In the genomic region with DNA sequence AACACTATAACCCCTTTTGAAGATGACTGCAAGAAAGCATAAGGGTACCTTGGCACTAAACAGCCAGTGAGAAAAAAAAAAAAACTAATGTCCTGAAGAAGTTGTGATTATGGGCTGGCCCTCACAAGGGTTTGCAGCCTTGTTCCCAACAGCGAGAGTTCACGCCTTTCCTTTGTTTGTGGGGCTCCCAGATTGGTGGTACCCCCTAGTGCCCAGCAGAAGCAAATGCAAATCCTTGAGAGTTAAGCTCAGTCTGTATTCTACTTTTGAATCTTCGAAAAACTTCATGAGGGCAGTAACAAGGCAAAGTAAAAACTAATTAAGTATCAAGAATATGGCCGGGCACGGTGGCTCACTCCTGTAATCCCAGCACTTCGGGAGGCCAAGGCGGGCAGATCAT, we compare ENCODE assay signal across 22 cellular contexts.
DNase-seq lines count a peak whose midpoint lies in the region; ATAC-seq and TF ChIP-seq lines count a peak whose summit lies in the region.
"Had no signal": no experiment of that assay in that cellular context is flagged by ENCODE, and none has a peak within 500 bp of the region (broad histone marks: within the 10 kb centered on the region; RNA-seq: fewer than 3 reads in every experiment).

No MANE protein-coding gene starts in this region.

- H3K4me3 ChIP-seq in mammary epithelial cell (replicated peaks in 1 of 3; ENCODE audit: insufficient read depth in 1 of 3, low read depth in 2 of 3, low read length in 3 of 3) (no peak overlapping the region), MM.1S (ENCODE audit: low read length) (no peak overlapping the region), body of pancreas (no peak overlapping the region)
- H3K4me3 ChIP-seq: lower lobe of right lung, transverse colon had no signal

- WGBS in mammary epithelial cell (ENCODE audit: low coverage, missing lambda C conversion rate), result 75% methylated on average over 7 of the region's 7 CpGs
- 70 to 78% methylated on average over 7 of the region's 7 CpGs for WGBS in body of pancreas, 2 donors

- BruUV-seq in MCF 10A (replicated peaks; lab: Mats Ljungman, UMichigan) (no TSS peak), mammary epithelial cell (replicated peaks; lab: Mats Ljungman, UMichigan) (no TSS peak)

- intact Hi-C loops in MCF 10A (cut with micrococcal nuclease) (no loop called here), mammary epithelial cell (cut with micrococcal nuclease) (no loop called here), body of pancreas (cut with DNase I) (no loop called here)

- POLR2A ChIA-PET in MCF 10A (lab: Yijun Ruan, JAX), result no interaction called here

- H3K27ac ChIP-seq in mammary epithelial cell (ENCODE audit: insufficient read depth, low read depth, low read length) (no peak overlapping the region), MM.1S (ENCODE audit: low read length) (no peak overlapping the region), body of pancreas (no peak overlapping the region)
- H3K27ac ChIP-seq: lower lobe of right lung, transverse colon had no signal

- ATAC-seq in body of pancreas (no peak), esophagus mucosa (no peak)
- ATAC-seq: lower lobe of right lung; naive thymus-derived CD8-positive, alpha-beta T cell had no signal

- dilution Hi-C loops in mammary epithelial cell (cut with HindIII; ENCODE audit: low sequenced_read_pairs), result no loop called here

- H3K4me2 ChIP-seq in mammary epithelial cell (ENCODE audit: insufficient read depth, low read depth, low read length) (no peak overlapping the region), MM.1S (ENCODE audit: low read depth, low read length) (no peak overlapping the region)

- H3K9me3 ChIP-seq in mammary epithelial cell (replicated peaks; ENCODE audit: insufficient read depth, low read length) (no peaks in the 10 kb centered on the region), MM.1S (replicated peaks; ENCODE audit: insufficient read depth, low read length) (no peaks in the 10 kb centered on the region), body of pancreas (no peaks in the 10 kb centered on the region)
- H3K9me3 ChIP-seq: lower lobe of right lung, transverse colon had no signal

- DNase-seq in MCF 10A (ENCODE audit: unreplicated experiment) (peak; percentile 5), mammary epithelial cell (no peak), MM.1S (no peak), body of pancreas (peak in 3 of 4 donors; percentile 12 to 40 (median 14)), putamen (ENCODE audit: low spot score) (no peak), NCI-H1436 treated with DMSO at 0.1 percent for 48 hours (lab: John Stamatoyannopoulos, UW) (no peak)
- no peak for DNase-seq in stimulated activated CD8-positive, alpha-beta memory T cell treated with anti-CD3 and anti-CD28 coated beads, Interleukin-4, amount 100 ng/mL, for 48 hours
- DNase-seq: 8988T; activated CD8-positive, alpha-beta memory T cell treated with anti-CD3 and anti-CD28 coated beads, Interleukin-2, amount 50 U/mL, for 4 hours; CD4-positive, alpha-beta T cell; erythroblast; immature natural killer cell; IMR-90; lower lobe of right lung; naive thymus-derived CD8-positive, alpha-beta T cell; NCI-H82; stimulated activated CD4-positive, alpha-beta T cell treated with anti-CD3 and anti-CD28 coated beads, Interleukin-12 subunit alpha, Interleukin-12 subunit beta, amount 100 ng/mL, for 4 hours; stimulated activated naive CD4-positive, alpha-beta T cell treated with Interleukin-2 at 50 U/mL for 16 hours; transverse colon had no signal

- H3K27me3 ChIP-seq in mammary epithelial cell (ENCODE audit: insufficient read depth, low read length) (no peaks in the 10 kb centered on the region), MM.1S (replicated peaks; ENCODE audit: insufficient read depth, low read length) (no peaks in the 10 kb centered on the region), body of pancreas (no peaks in the 10 kb centered on the region)
- H3K27me3 ChIP-seq: transverse colon had no signal

- TF ChIP-seq POLR2A in body of pancreas (IDR thresholded peaks at IDR 0.05), result no peak

- H4K20me1 ChIP-seq in mammary epithelial cell (ENCODE audit: insufficient read depth, low read length) (no peaks in the 10 kb centered on the region), MM.1S (ENCODE audit: insufficient read depth, low read length) (no peaks in the 10 kb centered on the region)

- no peaks in the 10 kb centered on the region for H3K9me2 ChIP-seq in MM.1S (replicated peaks; ENCODE audit: insufficient read depth, low read length)

- no peak overlapping the region for H3K27ac Mint-ChIP-seq in MCF 10A (ENCODE audit: low read depth, unreplicated experiment)
- H3K27ac Mint-ChIP-seq: CD4-positive, alpha-beta T cell; dendritic cell treated with granulocyte-macrophage colony-stimulating factor and Interleukin-4, amounts not matched to agents 40 ng/mL and 50 ng/mL, for 4 days; immature natural killer cell; naive thymus-derived CD8-positive, alpha-beta T cell; progenitor cell of endocrine pancreas had no signal

- peaks cover 35% of the 10 kb centered on the region for H3K27me3 Mint-ChIP-seq in MCF 10A (ENCODE audit: insufficient read depth, unreplicated experiment)
- H3K27me3 Mint-ChIP-seq: CD4-positive, alpha-beta T cell; dendritic cell treated with granulocyte-macrophage colony-stimulating factor and Interleukin-4, amounts not matched to agents 40 ng/mL and 50 ng/mL, for 4 days; naive thymus-derived CD8-positive, alpha-beta T cell; progenitor cell of endocrine pancreas had no signal

- no peaks in the 10 kb centered on the region for H3K4me1 ChIP-seq in mammary epithelial cell (ENCODE audit: insufficient read depth, low read length)
- H3K4me1 ChIP-seq in MM.1S (ENCODE audit: low read length), result no peaks in the 10 kb centered on the region
- H3K4me1 ChIP-seq in body of pancreas, result no peaks in the 10 kb centered on the region
- H3K4me1 ChIP-seq: lower lobe of right lung, transverse colon had no signal

- TF ChIP-seq CTCF in MCF 10A (IDR thresholded peaks at IDR 0.05; ENCODE audit: unreplicated experiment) (no peak), mammary epithelial cell (conservative IDR thresholded peaks at IDR 0.05 in 1 of 2, IDR thresholded peaks at IDR 0.05 in 1 of 2; ENCODE audit: extremely low read depth in 1 of 2, insufficient read depth in 1 of 2, low read depth in 1 of 2, low read length in 2 of 2) (peak in 1 of 2 donors; percentile 17), MM.1S (IDR thresholded peaks at IDR 0.05; ENCODE audit: low read length) (peak; percentile 15; the same call in 1 of the 2 replicates), body of pancreas (IDR thresholded peaks at IDR 0.05) (peak in 4 of 7 experiments; percentile 29 to 52 (median 34))

- in situ Hi-C loops in mammary epithelial cell (cut with MboI; ENCODE audit: low sequenced_read_pairs in 2 of 2), result no loop called here

- H3F3A ChIP-seq in MM.1S (ENCODE audit: insufficient read depth, low read length), result no peaks in the 10 kb centered on the region

- H3K9ac ChIP-seq in mammary epithelial cell (ENCODE audit: insufficient read depth, low read length) (no peak overlapping the region), MM.1S (ENCODE audit: low read length) (no peak overlapping the region)

- H3K4me1 Mint-ChIP-seq in MCF 10A (ENCODE audit: insufficient read depth, unreplicated experiment), result no peaks in the 10 kb centered on the region
- H3K4me1 Mint-ChIP-seq: immature natural killer cell; naive thymus-derived CD8-positive, alpha-beta T cell had no signal

- no peak overlapping the region for H3K4me3 Mint-ChIP-seq in MCF 10A (ENCODE audit: unreplicated experiment)
- H3K4me3 Mint-ChIP-seq: CD4-positive, alpha-beta T cell; dendritic cell treated with granulocyte-macrophage colony-stimulating factor and Interleukin-4, amounts not matched to agents 40 ng/mL and 50 ng/mL, for 4 days; immature natural killer cell; naive thymus-derived CD8-positive, alpha-beta T cell had no signal

- no peaks in the 10 kb centered on the region for H3K79me2 ChIP-seq in mammary epithelial cell (ENCODE audit: insufficient read depth, low read length)
- no peaks in the 10 kb centered on the region for H3K79me2 ChIP-seq in MM.1S (ENCODE audit: low read length)

- H3K9me3 Mint-ChIP-seq in MCF 10A (ENCODE audit: unreplicated experiment), result no peaks in the 10 kb centered on the region
- H3K9me3 Mint-ChIP-seq: dendritic cell treated with granulocyte-macrophage colony-stimulating factor and Interleukin-4, amounts not matched to agents 40 ng/mL and 50 ng/mL, for 4 days had no signal

- CTCF ChIA-PET in MCF 10A (lab: Yijun Ruan, JAX), result interaction anchor here (0.6 to 0.9 kb wide), 2 partner anchors 13 to 42 kb away, joined by 4 to 5 read pairs; no protein-coding TSS in a partner anchor
- CTCF ChIA-PET in mammary epithelial cell (lab: Charles Lee; ENCODE audit: low non-redundant PET), result interaction anchor here (0.7 to 1.0 kb wide), 3 partner anchors 232 to 666 kb away, joined by 3 to 6 read pairs (median 4); no protein-coding TSS in a partner anchor

- H3K36me3 ChIP-seq in mammary epithelial cell (ENCODE audit: insufficient read depth, low read length), result no peaks in the 10 kb centered on the region
- no peaks in the 10 kb centered on the region for H3K36me3 ChIP-seq in MM.1S (replicated peaks; ENCODE audit: insufficient read depth, low read length)
- no peaks in the 10 kb centered on the region for H3K36me3 ChIP-seq in body of pancreas (replicated peaks in 1 of 2; ENCODE audit: insufficient read depth in 1 of 2, low read depth in 2 of 2)
- H3K36me3 ChIP-seq: lower lobe of right lung, transverse colon had no signal

- no peak overlapping the region for H2AFZ ChIP-seq in mammary epithelial cell (ENCODE audit: low read depth, low read length)
- H2AFZ ChIP-seq in MM.1S (ENCODE audit: low read length), result no peak overlapping the region

- no peaks in the 10 kb centered on the region for H3K36me3 Mint-ChIP-seq in MCF 10A (ENCODE audit: insufficient read depth, unreplicated experiment)
- H3K36me3 Mint-ChIP-seq: immature natural killer cell; naive thymus-derived CD8-positive, alpha-beta T cell had no signal

Comparison
In these comparisons a context has a peak if more than half of its experiments do, and no peak if none do; other contexts are left out.
1. DNase-seq: peak in MCF 10A (single experiment) and body of pancreas (3 of 4); none in mammary epithelial cell (single experiment), MM.1S (single experiment), stimulated activated CD8-positive, alpha-beta memory T cell treated with anti-CD3 and anti-CD28 coated beads, Interleukin-4, amount 100 ng/mL, for 48 hours (single experiment), putamen (single experiment) and NCI-H1436 treated with DMSO at 0.1 percent for 48 hours (single experiment).